Comparison of ENCODE assay signal across 19 cellular contexts in the genomic region with DNA sequence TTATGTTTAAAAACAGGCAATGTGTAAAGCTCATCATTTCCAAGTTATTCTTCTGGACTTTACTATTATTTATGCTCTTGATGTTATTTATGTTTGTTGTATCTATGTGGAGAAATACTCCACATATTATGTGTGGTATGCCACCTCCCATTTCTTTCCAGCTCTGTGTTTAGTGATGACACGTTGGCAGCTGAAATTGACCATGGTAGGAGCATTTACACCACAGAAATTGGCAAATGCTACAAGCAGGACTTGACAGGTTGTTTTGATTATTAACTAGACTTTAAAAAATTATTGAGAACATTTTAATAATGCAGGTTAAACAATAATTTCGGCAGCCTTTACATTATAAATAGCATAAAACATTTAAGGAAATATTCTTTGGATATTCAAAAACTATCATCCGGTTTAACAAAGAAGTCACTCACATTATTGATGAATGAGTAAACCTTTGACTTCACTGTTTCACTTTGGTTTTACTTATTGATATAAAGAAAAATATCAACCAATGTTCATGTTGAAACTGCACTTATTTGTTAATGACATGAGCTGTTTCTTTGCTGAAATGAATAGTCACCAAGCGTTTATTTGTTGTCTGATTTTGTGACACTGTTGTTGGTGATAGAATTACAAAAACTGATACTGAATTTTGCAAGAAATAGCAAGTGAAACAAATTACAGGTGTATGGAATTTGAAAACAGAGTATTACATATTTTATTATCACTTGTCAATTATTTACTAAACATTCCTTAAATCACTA.
"Had no signal": no experiment of that assay in that cellular context is flagged by ENCODE, and none has a peak within 500 bp of the region (broad histone marks: within the 10 kb centered on the region; RNA-seq: fewer than 3 reads in every experiment).

No MANE protein-coding gene starts in this region.

- H3K4me3 Mint-ChIP-seq: activated T-cell treated with anti-CD3 and anti-CD28 coated beads, Interleukin-2, amount 50 U/mL, for 72 hours; endodermal cell; mesothelial cell of epicardium; stimulated activated naive CD8-positive, alpha-beta T cell treated with anti-CD3 and anti-CD28 coated beads, Interleukin-15, Interleukin-2, amounts not matched to agents 100 ng/mL and 50 ng/mL, for 24 hours; T-helper 1 cell treated with Interleukin-12 subunit alpha and Interleukin-12 subunit beta and Interleukin-4 antibody, amounts not matched to agents 30 μg/mL and 1 μg/mL, for 36 hours had no signal

- H3K4me3 ChIP-seq: colonic mucosa, lung had no signal

- DNase-seq: activated CD4-positive, alpha-beta T cell treated with anti-CD3 and anti-CD28 coated beads for 1 hour; activated CD8-positive, alpha-beta memory T cell treated with anti-CD3 and anti-CD28 coated beads for 24 hours; activated CD8-positive, alpha-beta memory T cell treated with anti-CD3 and anti-CD28 coated beads, Interleukin-2, amount 50 U/mL, for 48 hours; activated gamma-delta T cell treated with Interleukin-2 at 50 U/mL for 16 hours; activated T-cell treated with anti-CD3 and anti-CD28 coated beads, Interleukin-2, amount 50 U/mL, for 72 hours; caudate nucleus; colonic mucosa; endodermal cell; occipital lobe; retina; WERI-Rb-1 had no signal

- H3K27ac ChIP-seq: colonic mucosa, WERI-Rb-1 had no signal

- FAIRE-seq: frontal cortex, urothelium cell line had no signal

- H3K27ac Mint-ChIP-seq: activated naive CD4-positive, alpha-beta T cell treated with anti-CD3 and anti-CD28 coated beads, Interleukin-2, amount 50 U/mL, for 72 hours; activated T-cell treated with anti-CD3 and anti-CD28 coated beads, Interleukin-2, amount 50 U/mL, for 72 hours; endodermal cell; stimulated activated naive CD8-positive, alpha-beta T cell treated with anti-CD3 and anti-CD28 coated beads, Interleukin-15, Interleukin-2, amounts not matched to agents 100 ng/mL and 50 ng/mL, for 24 hours; T-helper 1 cell treated with Interleukin-12 subunit alpha and Interleukin-12 subunit beta and Interleukin-4 antibody, amounts not matched to agents 30 μg/mL and 1 μg/mL, for 36 hours had no signal

- H3K36me3 Mint-ChIP-seq: activated naive CD4-positive, alpha-beta T cell treated with anti-CD3 and anti-CD28 coated beads, Interleukin-2, amount 50 U/mL, for 72 hours had no signal

- H3K27me3 ChIP-seq: colonic mucosa, tibial nerve had no signal

- H3K4me1 ChIP-seq: tibial nerve had no signal

- ATAC-seq: activated naive CD4-positive, alpha-beta T cell treated with anti-CD3 and anti-CD28 coated beads, Interleukin-2, amount 50 U/mL, for 72 hours; activated T-cell treated with anti-CD3 and anti-CD28 coated beads, Interleukin-2, amount 50 U/mL, for 72 hours had no signal

- H3K9me3 Mint-ChIP-seq: activated naive CD4-positive, alpha-beta T cell treated with anti-CD3 and anti-CD28 coated beads, Interleukin-2, amount 50 U/mL, for 72 hours; activated T-cell treated with anti-CD3 and anti-CD28 coated beads, Interleukin-2, amount 50 U/mL, for 72 hours; endodermal cell; mesothelial cell of epicardium; stimulated activated naive CD8-positive, alpha-beta T cell treated with anti-CD3 and anti-CD28 coated beads, Interleukin-15, Interleukin-2, amounts not matched to agents 100 ng/mL and 50 ng/mL, for 24 hours; T-helper 1 cell treated with Interleukin-12 subunit alpha and Interleukin-12 subunit beta and Interleukin-4 antibody, amounts not matched to agents 30 μg/mL and 1 μg/mL, for 36 hours had no signal

- H3K36me3 ChIP-seq: colonic mucosa, tibial nerve, WERI-Rb-1 had no signal

- H3K9me3 ChIP-seq: colonic mucosa, tibial nerve had no signal
